Comparison of ENCODE assay signal across 8 cellular contexts in genomic region chr10:59177031-59177861, GRCh38. TPM values are rescaled to one million over a fixed set of nuclear protein-coding genes. Genes with fewer than 3 reads are reported as not detected.
DNase-seq lines count a peak whose midpoint lies in the region; ATAC-seq and TF ChIP-seq lines count a peak whose summit lies in the region.
"Had no signal": no experiment of that assay in that cellular context is flagged by ENCODE, and none has a peak within 500 bp of the region (broad histone marks: within the 10 kb centered on the region; RNA-seq: fewer than 3 reads in every experiment).

No MANE protein-coding gene starts in this region.

- 8 to 9% methylated on average over 23 to 42 of the region's 42 CpGs for WGBS in lower leg skin, 2 donors
- WGBS in transverse colon (ENCODE audit: low coverage in 1 of 2), 2 donors: 13 to 22% methylated on average over 8 to 41 of the region's 42 CpGs

- no peak for TF ChIP-seq EP300 in transverse colon (IDR thresholded peaks at IDR 0.05; ENCODE audit: low read depth)

- in situ Hi-C loops in transverse colon (cut with MboI; ENCODE audit: low pct_ligation_motif_present in 1 of 4, low pct_unique_long_range_greater_than_20kb in 1 of 4, low sequenced_read_pairs in 3 of 4): loop anchor here in 1 of 4 donors (25.0 kb wide), 1 partner anchor 215 kb away; no protein-coding TSS in a partner anchor

- no peaks in the 10 kb centered on the region for H3K79me2 ChIP-seq in GM23338 (replicated peaks; ENCODE audit: insufficient read depth)

- H3K4me1 ChIP-seq in GM23338 (ENCODE audit: insufficient read depth) (no peaks in the 10 kb centered on the region; the same call in 1 of the 2 replicates), transverse colon (peaks cover 6 to 16% (median 11%) of the 10 kb centered on the region in 4 donors)

- no peaks in the 10 kb centered on the region for H4K20me1 ChIP-seq in GM23338 (replicated peaks; ENCODE audit: insufficient read depth)

- peak overlapping the region; percentile 57 for H3K4me3 ChIP-seq in GM23338
- peak overlapping the region; percentile 13 for H3K4me3 ChIP-seq in lower leg skin (ENCODE audit: low read depth, poor library complexity, severe bottlenecking)
- peak overlapping the region; percentile 8 to 54 (median 26) for H3K4me3 ChIP-seq in transverse colon

- CTCF ChIA-PET in activated naive CD4-positive, alpha-beta T cell treated with anti-CD3 and anti-CD28 coated beads for 36 hours (lab: Charles Lee): no interaction called here

- no peak overlapping the region for H3K27ac Mint-ChIP-seq in GM23338
- no peak overlapping the region for H3K27ac Mint-ChIP-seq in activated naive CD4-positive, alpha-beta T cell treated with anti-CD3 and anti-CD28 coated beads for 36 hours

- TF ChIP-seq CTCF in GM23338 (conservative IDR thresholded peaks at IDR 0.05; ENCODE audit: low read depth in 2 of 2) (0 out of 4 replicates have a peak, but pooled peaks of 1 of the 2 experiments have one; percentile 6), lower leg skin (IDR thresholded peaks at IDR 0.05) (no peak), transverse colon (IDR thresholded peaks at IDR 0.05) (no peak)

- H3K9me3 ChIP-seq in transverse colon: no peaks in the 10 kb centered on the region

- peaks cover 46% of the 10 kb centered on the region for H3K27me3 ChIP-seq in GM23338 (ENCODE audit: insufficient read depth)
- peaks cover 45% of the 10 kb centered on the region for H3K27me3 ChIP-seq in transverse colon

- intact Hi-C loops in lower leg skin (cut with DNase I; ENCODE audit: low total_unique reads): no loop called here
- intact Hi-C loops in transverse colon (cut with DNase I; ENCODE audit: low total_unique reads): no loop called here
- intact Hi-C loops in activated naive CD4-positive, alpha-beta T cell treated with anti-CD3 and anti-CD28 coated beads for 36 hours (cut with micrococcal nuclease): no loop called here

- no peaks in the 10 kb centered on the region for H3K9me2 ChIP-seq in GM23338 (ENCODE audit: insufficient read depth)

- no peaks in the 10 kb centered on the region for H3K9me3 Mint-ChIP-seq in GM23338
- H3K9me3 Mint-ChIP-seq in activated naive CD4-positive, alpha-beta T cell treated with anti-CD3 and anti-CD28 coated beads for 36 hours: peaks cover 6% of the 10 kb centered on the region

- H3F3A ChIP-seq in GM23338 (replicated peaks; ENCODE audit: low read depth): no peaks in the 10 kb centered on the region

- H2AFZ ChIP-seq in GM23338: peak overlapping the region; percentile 83

- H3K36me3 ChIP-seq in GM23338 (ENCODE audit: insufficient read depth): no peaks in the 10 kb centered on the region
- no peaks in the 10 kb centered on the region for H3K36me3 ChIP-seq in transverse colon

- peaks cover 29% of the 10 kb centered on the region for H3K27me3 Mint-ChIP-seq in GM23338 (ENCODE audit: insufficient read depth, low read depth, poor library complexity)
- peaks cover 27% of the 10 kb centered on the region for H3K27me3 Mint-ChIP-seq in activated naive CD4-positive, alpha-beta T cell treated with anti-CD3 and anti-CD28 coated beads for 36 hours (ENCODE audit: low read depth)

- peak overlapping the region; percentile 78 for H3K4me2 ChIP-seq in GM23338

- DNase-seq in GM23338 (ENCODE audit: low spot score) (peak; percentile 75), NCI-H510A (lab: John Stamatoyannopoulos, UW) (peak; percentile 15), dermis blood vessel endothelial cell (peak; percentile 10), lower leg skin (ENCODE audit: low spot score in 2 of 2) (no peak), transverse colon (no peak), SIG-M5 treated with dmso at 0.1 percent for 504 hours (lab: John Stamatoyannopoulos, UW; ENCODE audit: unreplicated experiment) (no peak)
- no peak for DNase-seq in activated naive CD4-positive, alpha-beta T cell treated with anti-CD3 and anti-CD28 coated beads for 36 hours

- H3K36me3 Mint-ChIP-seq in GM23338 (ENCODE audit: low read depth): no peaks in the 10 kb centered on the region
- H3K36me3 Mint-ChIP-seq in activated naive CD4-positive, alpha-beta T cell treated with anti-CD3 and anti-CD28 coated beads for 36 hours (ENCODE audit: low read depth): peaks cover 3% of the 10 kb centered on the region

- TF ChIP-seq POLR2A in lower leg skin (IDR thresholded peaks at IDR 0.05): no peak
- no peak for TF ChIP-seq POLR2A in transverse colon (IDR thresholded peaks at IDR 0.05)

- peaks cover 4% of the 10 kb centered on the region; the same call in 1 of the 3 replicates for H3K4me1 Mint-ChIP-seq in GM23338
- H3K4me1 Mint-ChIP-seq in activated naive CD4-positive, alpha-beta T cell treated with anti-CD3 and anti-CD28 coated beads for 36 hours (ENCODE audit: low read depth): peaks cover 7% of the 10 kb centered on the region

- peak; percentile 76 for ATAC-seq in GM23338

- peak overlapping the region; percentile 68 for H3K4me3 Mint-ChIP-seq in GM23338
- H3K4me3 Mint-ChIP-seq in activated naive CD4-positive, alpha-beta T cell treated with anti-CD3 and anti-CD28 coated beads for 36 hours: no peak overlapping the region

- H3K27ac ChIP-seq in GM23338 (ENCODE audit: low read depth) (no peak overlapping the region), transverse colon (no peak overlapping the region)

TF ChIP-seq in GM23338, 12 proteins besides CTCF, POLR2A, EP300 and RAD21 (continues in another document):
- TF ChIP-seq ZNF114 (CRISPR knock-in tag; IDR thresholded peaks at IDR 0.05) (no peak), ZNF331 (CRISPR knock-in tag; IDR thresholded peaks at IDR 0.05; ENCODE audit: low read depth) (no peak), REST (IDR thresholded peaks at IDR 0.05; ENCODE audit: unreplicated experiment) (peak; percentile 83), ETS1 (IDR thresholded peaks at IDR 0.05) (no peak), JUNB (IDR thresholded peaks at IDR 0.05; ENCODE audit: unreplicated experiment) (no peak), STAT1 (IDR thresholded peaks at IDR 0.05; ENCODE audit: unreplicated experiment) (no peak), EZH2 (IDR thresholded peaks at IDR 0.05; ENCODE audit: low read depth, unreplicated experiment) (no peak), EZH2phosphoT487 (IDR thresholded peaks at IDR 0.05; ENCODE audit: unreplicated experiment) (no peak)

RNA-seq across cellular contexts. Expression of gene PHYHIPL, which starts 0.8 kb away (rescaled TPM):
- 0.24 and 2.1 TPM in 2 replicates for total RNA-seq in GM23338 (2014; rRNA removed; shearing (Covaris generic))
- 0.27 and 0.63 TPM in 2 replicates for polyA plus RNA-seq in GM23338 (2016; fragmentation: Nextera tagmentation; extraction: Ambion mirVana)
- under 0.01 TPM in 1 of 2 replicates, not detected in the other for total RNA-seq in dermis blood vessel endothelial cell
- under 1 TPM in 2 of 4 donors, not detected in 2; 0.10 to 0.29 TPM for total RNA-seq in lower leg skin
- total RNA-seq in transverse colon: under 1 TPM in 2 of 4 donors, not detected in 2; 0.27 to 0.48 TPM
- not detected for total RNA-seq in activated naive CD4-positive, alpha-beta T cell treated with anti-CD3 and anti-CD28 coated beads for 36 hours
- total RNA-seq: T-helper 2 cell treated with Interferon-gamma antibody and Interleukin-4, amounts not matched to agents 100 ng/mL and 5 ng/mL, for 36 hours had no signal

Comparison
In these comparisons a context has a peak if more than half of its experiments do, and no peak if none do; other contexts are left out.
1. DNase-seq: peak in GM23338 (single experiment), NCI-H510A (single experiment) and dermis blood vessel endothelial cell (single experiment); none in lower leg skin (0 of 2), transverse colon (single experiment), activated naive CD4-positive, alpha-beta T cell treated with anti-CD3 and anti-CD28 coated beads for 36 hours (single experiment) and SIG-M5 treated with dmso at 0.1 percent for 504 hours (single experiment).
2. Peak in every context shown above with its lines, with median percentiles within 50 percentile points of each other: H3K4me3 ChIP-seq.